In genomic region chr14:71606064-71606463, GRCh38 we compare ENCODE assay signal across 1 cellular context.
TF ChIP-seq lines count a peak whose summit lies in the region.

No MANE protein-coding gene starts in this region.

TF ChIP-seq in IMR-90, 13 proteins besides CTCF, POLR2A, EP300 and RAD21:
- TF ChIP-seq FOS (IDR thresholded peaks at IDR 0.05; ENCODE audit: low read depth, low read length) = no peak
